7 cellular contexts compared by ENCODE assay signal in the genomic region with DNA sequence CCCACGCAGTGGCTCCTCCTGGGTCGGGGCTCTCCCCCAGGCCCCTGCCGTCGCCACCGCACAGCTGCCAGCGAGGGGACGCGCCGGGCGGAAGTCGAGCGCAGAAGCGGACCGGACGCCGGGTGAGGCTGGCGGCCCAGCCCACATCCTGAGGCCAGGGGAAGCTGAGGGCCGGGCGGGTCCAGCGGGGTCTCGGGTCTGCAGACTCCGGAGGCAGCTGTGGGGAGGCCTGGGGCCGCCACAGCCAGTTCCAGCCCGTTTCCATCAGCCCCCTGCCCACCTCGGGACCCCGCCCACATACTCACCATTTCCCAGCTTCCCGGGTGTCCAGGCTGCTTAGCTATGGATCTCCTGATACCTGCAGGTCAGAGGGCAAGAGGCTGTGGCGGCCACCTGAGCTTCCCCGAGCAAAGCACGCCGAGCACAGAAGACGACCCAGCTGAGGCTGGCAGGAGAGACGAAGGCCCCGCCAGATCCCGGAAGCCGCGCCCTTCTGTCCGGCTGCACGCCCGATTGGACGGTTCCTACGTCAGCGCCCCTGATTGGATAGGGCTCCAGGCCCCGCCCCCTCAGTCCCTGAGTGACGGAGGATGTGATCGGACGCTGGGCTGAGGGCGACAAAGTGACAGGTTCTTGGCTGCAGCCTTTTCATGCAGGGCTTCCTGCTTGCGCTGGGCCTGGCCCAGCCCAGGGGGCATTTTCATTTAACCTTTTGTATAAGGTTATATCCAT.
A peak's percentile ranks its signal among the peaks of the same experiment; 100 is the strongest.
DNase-seq lines count a peak whose midpoint lies in the region; ATAC-seq and TF ChIP-seq lines count a peak whose summit lies in the region.

No MANE protein-coding gene starts in this region.

- no peak for TF ChIP-seq CTCF in astrocyte of the cerebellum (IDR thresholded peaks at IDR 0.05; ENCODE audit: low read depth, low read length, missing control alignments)

- ATAC-seq in GM18508 (IDR thresholded peaks at IDR 0.05; ENCODE audit: insufficient read depth, unreplicated experiment): peak; percentile 69
- ATAC-seq in HG02981 (IDR thresholded peaks at IDR 0.05; ENCODE audit: unreplicated experiment): peak; percentile 89

- peak overlapping the region; percentile 72 for H3K4me3 ChIP-seq in astrocyte of the cerebellum (ENCODE audit: low read depth, low read length)

- in situ Hi-C loops in astrocyte of the cerebellum (cut with HindIII; ENCODE audit: low sequenced_read_pairs): no loop called here

- peak; percentile 92 for DNase-seq in NCI-H2029 (lab: John Stamatoyannopoulos, UW)
- DNase-seq in T-helper 9 cell: peak; percentile 92
- DNase-seq in astrocyte of the cerebellum (ENCODE audit: low read depth): peak; percentile 66
- peak; percentile 94 to 97 for DNase-seq in hippocampal formation (lab: John Stamatoyannopoulos, UW)
- DNase-seq in retina: peak; percentile 95

Comparison
In these comparisons a context has a peak if more than half of its experiments do, and no peak if none do; other contexts are left out.
1. Peak in every context shown above with its lines: DNase-seq, ATAC-seq and H3K4me3 ChIP-seq.